In the genomic region with DNA sequence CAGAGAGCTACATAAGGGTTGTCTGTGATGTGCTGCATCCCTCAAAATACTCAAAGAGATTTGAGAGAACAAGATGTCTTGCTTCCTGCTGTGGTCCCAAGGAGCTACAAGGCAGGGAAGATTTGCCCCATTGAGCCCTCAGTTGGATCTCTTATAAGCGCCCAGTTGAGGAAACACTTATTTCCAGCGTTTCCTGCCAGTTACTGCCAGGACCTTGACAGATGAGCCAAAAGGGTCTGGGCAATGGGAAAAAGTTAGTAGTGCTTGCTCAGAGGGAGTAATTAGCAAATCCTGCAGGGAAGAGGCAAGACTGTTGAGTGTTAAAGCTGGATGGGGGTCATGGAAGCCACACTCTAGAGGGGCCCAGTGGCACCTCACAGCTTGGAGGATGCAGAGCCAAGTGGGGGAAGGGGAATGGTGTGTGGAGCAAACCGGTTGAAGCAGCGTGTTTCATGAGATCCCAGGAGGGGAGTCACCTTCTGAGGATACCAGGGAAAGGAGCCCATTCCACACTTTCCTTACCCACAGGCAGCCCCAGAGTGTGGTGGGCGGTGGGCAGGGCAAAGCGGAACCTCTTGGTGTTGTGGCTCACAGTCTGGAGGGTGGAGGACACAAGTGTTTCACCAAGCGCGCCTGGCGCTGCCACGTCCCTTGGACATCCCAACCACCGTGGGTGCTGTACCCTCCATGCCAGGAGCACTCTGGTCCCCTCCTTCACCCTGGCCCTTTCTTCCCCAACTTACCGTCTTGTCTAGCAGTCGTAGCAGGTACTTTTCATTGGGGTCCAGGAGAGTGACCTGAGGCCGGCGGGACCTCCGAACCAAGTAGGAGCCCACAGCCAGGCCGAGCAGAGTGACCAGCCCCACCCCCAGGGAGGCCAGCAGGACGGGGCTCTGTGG, we compare ENCODE assay signal across 8 cellular contexts. TPM values are rescaled to one million over a fixed set of nuclear protein-coding genes. Genes with fewer than 3 reads are reported as not detected.
DNase-seq lines count a peak whose midpoint lies in the region; ATAC-seq and TF ChIP-seq lines count a peak whose summit lies in the region.

No MANE protein-coding gene starts in this region.

- TF ChIP-seq CTCF in HFFc6 (IDR thresholded peaks at IDR 0.05), result no peak
- no peak for TF ChIP-seq CTCF in right atrium auricular region (IDR thresholded peaks at IDR 0.05)

- ATAC-seq in activated T-cell treated with anti-CD3 and anti-CD28 coated beads, Interleukin-2, amount 50 U/mL, for 72 hours (replicated peaks in 1 of 2), result no peak
- ATAC-seq in GM21360 (IDR thresholded peaks at IDR 0.05; ENCODE audit: unreplicated experiment), result no peak

- H3K27ac Mint-ChIP-seq in HFFc6, result peak overlapping the region; percentile 68
- peak overlapping the region; percentile 27 for H3K27ac Mint-ChIP-seq in activated T-cell treated with anti-CD3 and anti-CD28 coated beads, Interleukin-2, amount 50 U/mL, for 72 hours

- H3K36me3 Mint-ChIP-seq in HFFc6 (ENCODE audit: low read depth), result peaks cover 10% of the 10 kb centered on the region; the same call in 1 of the 2 replicates
- peaks cover 0 to 2% of the 10 kb centered on the region in 2 donors for H3K36me3 Mint-ChIP-seq in activated T-cell treated with anti-CD3 and anti-CD28 coated beads, Interleukin-2, amount 50 U/mL, for 72 hours (ENCODE audit: insufficient read depth in 2 of 2)

- H3K27ac ChIP-seq in right atrium auricular region (peak overlapping the region; percentile 97 to 98), skeletal muscle tissue (ENCODE audit: low read depth, low read length) (peak overlapping the region; percentile 99)

- H3K4me3 ChIP-seq in right atrium auricular region, result peak overlapping the region; percentile 93 to 94
- H3K4me3 ChIP-seq in skeletal muscle tissue (ENCODE audit: low read length in 3 of 3), result peak overlapping the region; percentile 90 to 99 (median 94)

- DNase-seq in HFFc6, result no peak
- DNase-seq in activated T-cell treated with anti-CD3 and anti-CD28 coated beads, Interleukin-2, amount 50 U/mL, for 72 hours, result peak in 1 of 2 donors; percentile 4
- no peak for DNase-seq in right atrium auricular region (ENCODE audit: low spot score)
- DNase-seq in NCI-H2107 (lab: John Stamatoyannopoulos, UW), result no peak
- DNase-seq in AG08395 (ENCODE audit: low spot score), result no peak
- no peak for DNase-seq in NOMO-1 (lab: John Stamatoyannopoulos, UW; ENCODE audit: unreplicated experiment in 2 of 2)

- peaks cover 6% of the 10 kb centered on the region for H3K27me3 Mint-ChIP-seq in HFFc6 (ENCODE audit: insufficient read depth)
- H3K27me3 Mint-ChIP-seq in activated T-cell treated with anti-CD3 and anti-CD28 coated beads, Interleukin-2, amount 50 U/mL, for 72 hours (ENCODE audit: low read depth), result no peaks in the 10 kb centered on the region

- H3K36me3 ChIP-seq in right atrium auricular region (peaks cover 29% of the 10 kb centered on the region), skeletal muscle tissue (ENCODE audit: control insufficient read depth in 3 of 3, insufficient read depth in 3 of 3, low read length in 3 of 3) (peaks cover 22 to 43% (median 37%) of the 10 kb centered on the region in 3 donors)

- peak overlapping the region; percentile 85 for H3K4me3 Mint-ChIP-seq in HFFc6
- peak overlapping the region; percentile 71 to 82 for H3K4me3 Mint-ChIP-seq in activated T-cell treated with anti-CD3 and anti-CD28 coated beads, Interleukin-2, amount 50 U/mL, for 72 hours

- H3K9me3 Mint-ChIP-seq in HFFc6, result no peaks in the 10 kb centered on the region
- H3K9me3 Mint-ChIP-seq in activated T-cell treated with anti-CD3 and anti-CD28 coated beads, Interleukin-2, amount 50 U/mL, for 72 hours, result no peaks in the 10 kb centered on the region

- H3K9me3 ChIP-seq in right atrium auricular region (no peaks in the 10 kb centered on the region), skeletal muscle tissue (ENCODE audit: control insufficient read depth in 3 of 3, low read length in 3 of 3) (no peaks in the 10 kb centered on the region)

- peaks cover 0 to 47% of the 10 kb centered on the region in 2 donors for H3K4me1 ChIP-seq in right atrium auricular region
- peaks cover 58 to 72% (median 63%) of the 10 kb centered on the region in 3 donors for H3K4me1 ChIP-seq in skeletal muscle tissue (ENCODE audit: control insufficient read depth in 3 of 3, insufficient read depth in 3 of 3, low read length in 3 of 3)

- peak overlapping the region; percentile 99 to 100 (median 100) for H3K9ac ChIP-seq in skeletal muscle tissue (ENCODE audit: low read depth in 1 of 3, low read length in 3 of 3)

- no peaks in the 10 kb centered on the region for H3K27me3 ChIP-seq in right atrium auricular region
- no peaks in the 10 kb centered on the region for H3K27me3 ChIP-seq in skeletal muscle tissue (ENCODE audit: control insufficient read depth in 3 of 3, insufficient read depth in 3 of 3, low read length in 3 of 3)

- peaks cover 39% of the 10 kb centered on the region for H3K4me1 Mint-ChIP-seq in HFFc6 (ENCODE audit: low read depth)
- peaks cover 39% of the 10 kb centered on the region for H3K4me1 Mint-ChIP-seq in activated T-cell treated with anti-CD3 and anti-CD28 coated beads, Interleukin-2, amount 50 U/mL, for 72 hours (ENCODE audit: low read depth)

RNA-seq across cellular contexts. Expression of a gene that starts 0.8 kb away (rescaled TPM):
- total RNA-seq in HFFc6 (2021; fragmentation: NEBNext Ultra II Directional; extraction: Animal tissue kit (Norgen Biotek cat#: 25700)), result 100 to 1,000 TPM in 1 of 6 experiments, 10 to 100 TPM in 5; 73.4 to 100 (median 76.4) TPM
- total RNA-seq in activated T-cell treated with anti-CD3 and anti-CD28 coated beads, Interleukin-2, amount 50 U/mL, for 72 hours, result 10 to 100 TPM; 24.9 to 30.1 TPM
- total RNA-seq in right atrium auricular region (100 to 1,000 TPM in 1 of 2 donors, 10 to 100 TPM in 1; 85.9 to 104 TPM), skeletal muscle tissue (68.4 TPM)

RNA-seq across cellular contexts. Expression of a gene that starts 8.1 kb away (rescaled TPM):
- total RNA-seq in HFFc6 (2021; fragmentation: NEBNext Ultra II Directional; extraction: Animal tissue kit (Norgen Biotek cat#: 25700)), result 100 to 1,000 TPM in 3 of 6 experiments, 10 to 100 TPM in 3; 90.5 to 123 (median 103) TPM
- 10 to 100 TPM; 72.0 to 75.3 TPM for total RNA-seq in activated T-cell treated with anti-CD3 and anti-CD28 coated beads, Interleukin-2, amount 50 U/mL, for 72 hours
- 100 to 1,000 TPM; 124 to 141 TPM for total RNA-seq in right atrium auricular region
- total RNA-seq in skeletal muscle tissue, result 96.6 TPM

RNA-seq across cellular contexts. Expression of a gene that starts 39.2 kb away (rescaled TPM):
- 10 to 100 TPM; 19.8 to 28.6 (median 23.5) TPM for total RNA-seq in HFFc6 (2021; fragmentation: NEBNext Ultra II Directional; extraction: Animal tissue kit (Norgen Biotek cat#: 25700))
- 10 to 100 TPM; 43.8 to 52.5 TPM for total RNA-seq in activated T-cell treated with anti-CD3 and anti-CD28 coated beads, Interleukin-2, amount 50 U/mL, for 72 hours
- total RNA-seq in right atrium auricular region, result 10 to 100 TPM; 13.9 to 18.4 TPM
- total RNA-seq in skeletal muscle tissue, result 15.1 TPM

RNA-seq across cellular contexts. Expression of a gene that starts 40.9 kb away (rescaled TPM):
- 10 to 100 TPM; 38.6 to 50.6 (median 45.1) TPM for total RNA-seq in HFFc6 (2021; fragmentation: NEBNext Ultra II Directional; extraction: Animal tissue kit (Norgen Biotek cat#: 25700))
- total RNA-seq in activated T-cell treated with anti-CD3 and anti-CD28 coated beads, Interleukin-2, amount 50 U/mL, for 72 hours, result 10 to 100 TPM; 63.8 to 80.7 TPM
- total RNA-seq in right atrium auricular region, result 10 to 100 TPM; 29.6 to 39.1 TPM
- 42.3 TPM for total RNA-seq in skeletal muscle tissue
